ENCODE assay signal across 29 cellular contexts in the genomic region with DNA sequence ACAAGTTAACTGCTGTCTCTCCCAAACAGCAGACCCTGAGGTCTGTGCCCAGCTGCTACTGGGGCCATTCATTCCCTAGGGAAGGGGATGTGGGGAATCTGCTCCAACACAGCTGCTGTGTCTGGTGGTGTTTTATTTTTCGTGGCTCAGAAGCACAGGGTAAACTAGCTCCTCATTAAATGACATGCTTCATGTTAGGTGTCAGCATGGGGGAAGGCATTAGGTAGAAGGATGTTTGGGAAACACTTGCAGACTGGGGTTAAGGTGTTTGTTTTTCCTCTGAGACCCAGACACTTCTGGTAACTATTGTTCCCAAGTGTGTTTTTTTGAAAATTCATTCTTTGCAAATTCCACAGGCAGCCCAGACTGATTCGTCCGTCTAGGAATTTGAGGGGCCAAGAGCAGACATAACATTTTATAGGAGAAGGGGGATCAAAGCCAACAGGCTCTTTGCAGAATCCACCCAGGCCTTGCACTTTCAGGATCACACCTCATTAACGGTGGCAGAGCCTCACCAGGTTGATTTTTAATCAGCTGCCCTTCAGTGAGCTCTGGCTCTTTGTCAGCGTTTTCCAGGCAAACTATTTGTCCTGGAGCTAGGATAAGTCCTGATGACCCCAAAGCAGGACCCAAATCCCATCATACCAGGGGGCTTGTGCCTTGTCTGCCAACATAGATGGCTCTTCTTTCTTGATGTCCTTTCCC.
A peak's percentile ranks its signal among the peaks of the same experiment; 100 is the strongest.
DNase-seq lines count a peak whose midpoint lies in the region; ATAC-seq, FAIRE-seq and TF ChIP-seq lines count a peak whose summit lies in the region.
"Had no signal": no experiment of that assay in that cellular context is flagged by ENCODE, and none has a peak within 500 bp of the region (broad histone marks: within the 10 kb centered on the region; RNA-seq: fewer than 3 reads in every experiment).

No MANE protein-coding gene starts in this region.

- no peaks in the 10 kb centered on the region for H3K9me3 ChIP-seq in tibial artery
- H3K9me3 ChIP-seq: BE2C, HAP-1, ovary, right atrium auricular region, thoracic aorta had no signal

- DNase-seq in DMS 273 (lab: John Stamatoyannopoulos, UW; ENCODE audit: unreplicated experiment) (peak; percentile 23), DMS 273 treated with DMSO at 0.1 percent for 48 hours (lab: John Stamatoyannopoulos, UW) (no peak), astrocyte of the spinal cord (ENCODE audit: low read depth, low spot score) (peak; percentile 52), left lobe of liver (ENCODE audit: low spot score) (peak; percentile 12), urothelium cell line (ENCODE audit: low spot score) (peak; percentile 15), DMS79 (lab: John Stamatoyannopoulos, UW) (no peak), tibial artery (no peak), GF-D8 (lab: John Stamatoyannopoulos, UW) (no peak)
- DNase-seq: activated CD4-positive, alpha-beta T cell treated with anti-CD3 and anti-CD28 coated beads for 48 hours; activated naive CD4-positive, alpha-beta T cell treated with anti-CD3 and anti-CD28 coated beads, Interleukin-2, amount 50 U/mL, for 16 hours; amygdala; BE2C; DND-41; Karpas-422; left cardiac atrium; natural killer cell; NCI-H187 treated with DMSO at 0.1 percent for 48 hours; NCI-H226; NCI-H774; ovary; RPMI8226; stimulated activated CD4-positive, alpha-beta T cell treated with anti-CD3 and anti-CD28 coated beads, Interleukin-12 subunit alpha, Interleukin-12 subunit beta, amount 100 ng/mL, for 4 hours; stimulated activated CD4-positive, alpha-beta T cell treated with anti-CD3 and anti-CD28 coated beads, Interleukin-4, amount 100 ng/mL, for 24 hours; stimulated activated naive CD8-positive, alpha-beta T cell treated with anti-CD3 and anti-CD28 coated beads, Interleukin-15, Interleukin-2, amounts not matched to agents 100 U/mL and 50 U/mL, for 24 hours had no signal

- H3K4me3 ChIP-seq in astrocyte of the spinal cord (ENCODE audit: low read depth, low read length): no peak overlapping the region
- no peak overlapping the region for H3K4me3 ChIP-seq in tibial artery
- H3K4me3 ChIP-seq: HAP-1, ovary, right atrium auricular region, thoracic aorta had no signal

- no peak overlapping the region for H3K27ac ChIP-seq in tibial artery
- H3K27ac ChIP-seq: 22Rv1, ovary, right atrium auricular region, thoracic aorta had no signal

- peak; percentile 74 for FAIRE-seq in urothelium cell line (lab: Jason Lieb, UNC)
- FAIRE-seq: GM12892 had no signal

- TF ChIP-seq CTCF in astrocyte of the spinal cord (IDR thresholded peaks at IDR 0.05; ENCODE audit: low read depth, low read length): no peak
- TF ChIP-seq CTCF in tibial artery (IDR thresholded peaks at IDR 0.05): no peak

- no peak for ATAC-seq in left lobe of liver
- ATAC-seq: left cardiac atrium; natural killer cell; stimulated activated naive CD8-positive, alpha-beta T cell treated with anti-CD3 and anti-CD28 coated beads, Interleukin-15, Interleukin-2, amounts not matched to agents 100 U/mL and 50 U/mL, for 24 hours had no signal

- in situ Hi-C loops in astrocyte of the spinal cord (cut with HindIII; ENCODE audit: low sequenced_read_pairs): no loop called here

- H3K27me3 ChIP-seq in tibial artery: no peaks in the 10 kb centered on the region
- H3K27me3 ChIP-seq: BE2C, ovary, right atrium auricular region had no signal

- intact Hi-C loops in tibial artery (cut with DNase I; ENCODE audit: low total_unique reads): no loop called here

- no peaks in the 10 kb centered on the region for H3K36me3 ChIP-seq in tibial artery
- H3K36me3 ChIP-seq: BE2C, HAP-1, ovary, right atrium auricular region, thoracic aorta had no signal

- peaks cover 0 to 38% (median 28%) of the 10 kb centered on the region in 4 donors for H3K4me1 ChIP-seq in tibial artery
- H3K4me1 ChIP-seq: BE2C, HAP-1 had no signal

Comparison
In these comparisons a context has a peak if more than half of its experiments do, and no peak if none do; other contexts are left out.
1. DNase-seq: peak in DMS 273 (single experiment), astrocyte of the spinal cord (single experiment), left lobe of liver (single experiment) and urothelium cell line (single experiment); none in DMS 273 treated with DMSO at 0.1 percent for 48 hours (single experiment), DMS79 (single experiment), tibial artery (0 of 2) and GF-D8 (single experiment).